Comparison of ENCODE assay signal across 7 cellular contexts in the genomic region with DNA sequence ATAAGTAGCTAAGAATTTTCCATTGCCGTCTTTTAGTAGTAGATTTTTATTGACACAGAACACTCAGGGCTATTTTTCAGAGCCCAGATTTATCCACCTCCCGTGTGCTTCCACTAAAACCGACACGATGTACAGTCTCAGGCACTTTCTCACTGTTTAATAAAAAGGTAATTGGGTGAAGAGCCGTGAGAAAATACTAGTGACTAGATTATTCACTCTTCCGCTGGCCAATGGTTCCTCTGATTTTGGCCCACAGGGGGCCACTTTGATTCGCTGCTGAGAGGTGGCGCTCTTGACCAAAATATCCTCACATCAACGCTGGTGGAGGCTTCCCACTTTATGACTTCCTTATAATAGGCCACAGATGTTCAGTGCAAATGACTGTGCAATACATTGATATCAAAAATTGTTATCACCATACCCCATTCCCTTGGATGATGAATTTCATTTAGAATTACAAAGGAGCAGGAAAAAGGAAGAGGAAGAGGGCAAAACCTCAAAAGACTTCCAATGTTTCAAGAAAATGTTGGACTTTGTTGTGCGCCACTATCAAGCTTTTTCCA. TPM values are rescaled to one million over a fixed set of nuclear protein-coding genes. Genes with fewer than 3 reads are reported as not detected.
A peak's percentile ranks its signal among the peaks of the same experiment; 100 is the strongest.
DNase-seq lines count a peak whose midpoint lies in the region; ATAC-seq and TF ChIP-seq lines count a peak whose summit lies in the region.

No MANE protein-coding gene starts in this region.

- 18 to 23% (median 23%) methylated on average over 10 of the region's 10 CpGs for WGBS in ovary, 3 donors

- intact Hi-C loops in activated naive CD4-positive, alpha-beta T cell treated with anti-CD3 and anti-CD28 coated beads for 36 hours (cut with micrococcal nuclease) = loop anchor here (1.0 to 5.0 kb wide), 2 partner anchors 439 to 593 kb away; no protein-coding TSS in a partner anchor
- intact Hi-C loops in ovary (cut with DNase I) = loop anchor here (5.0 kb wide), 2 partner anchors 453 to 663 kb away; no protein-coding TSS in a partner anchor

- H3K36me3 ChIP-seq in ovary = no peaks in the 10 kb centered on the region

- H3K4me3 Mint-ChIP-seq in activated naive CD4-positive, alpha-beta T cell treated with anti-CD3 and anti-CD28 coated beads for 36 hours = no peak overlapping the region

- no peaks in the 10 kb centered on the region for H3K36me3 Mint-ChIP-seq in activated naive CD4-positive, alpha-beta T cell treated with anti-CD3 and anti-CD28 coated beads for 36 hours (ENCODE audit: low read depth)

- CTCF ChIA-PET in activated naive CD4-positive, alpha-beta T cell treated with anti-CD3 and anti-CD28 coated beads for 36 hours (lab: Charles Lee) = interaction anchor here (0.7 to 2.2 kb wide), 17 partner anchors 9 to 681 kb away, joined by 3 to 10 read pairs (median 4); no protein-coding TSS in a partner anchor

- peaks cover 2% of the 10 kb centered on the region for H3K27me3 Mint-ChIP-seq in activated naive CD4-positive, alpha-beta T cell treated with anti-CD3 and anti-CD28 coated beads for 36 hours (ENCODE audit: low read depth)

- no peak overlapping the region for H3K4me3 ChIP-seq in ovary

- no peaks in the 10 kb centered on the region for H3K4me1 Mint-ChIP-seq in activated naive CD4-positive, alpha-beta T cell treated with anti-CD3 and anti-CD28 coated beads for 36 hours (ENCODE audit: low read depth)

- H3K27me3 ChIP-seq in ovary = no peaks in the 10 kb centered on the region

- peak; percentile 90 for ATAC-seq in GM21423 (IDR thresholded peaks at IDR 0.05; ENCODE audit: unreplicated experiment)

- TF ChIP-seq POLR2A in ovary (IDR thresholded peaks at IDR 0.05) = no peak

- peak; percentile 75 for DNase-seq in GM03348 (ENCODE audit: low spot score)
- peak; percentile 61 for DNase-seq in HK-2 (ENCODE audit: unreplicated experiment)
- DNase-seq in NOMO-1 (lab: John Stamatoyannopoulos, UW; ENCODE audit: unreplicated experiment in 2 of 2) = peak; percentile 36 to 55
- DNase-seq in activated naive CD4-positive, alpha-beta T cell treated with anti-CD3 and anti-CD28 coated beads for 36 hours = peak; percentile 61
- peak; percentile 48 for DNase-seq in glomerular endothelial cell (ENCODE audit: extremely low read depth, low read depth, low spot score)
- DNase-seq in ovary = peak; percentile 20 to 67 (median 63)

- TF ChIP-seq EP300 in ovary (IDR thresholded peaks at IDR 0.05) = no peak

- H3K27ac Mint-ChIP-seq in activated naive CD4-positive, alpha-beta T cell treated with anti-CD3 and anti-CD28 coated beads for 36 hours = no peak overlapping the region

- peak; percentile 30 to 54 (median 48) for TF ChIP-seq CTCF in ovary (IDR thresholded peaks at IDR 0.05)

- no peaks in the 10 kb centered on the region for H3K9me3 Mint-ChIP-seq in activated naive CD4-positive, alpha-beta T cell treated with anti-CD3 and anti-CD28 coated beads for 36 hours

- no peak overlapping the region for H3K27ac ChIP-seq in ovary

- H3K9me3 ChIP-seq in ovary = no peaks in the 10 kb centered on the region

- H3K4me1 ChIP-seq in ovary (ENCODE audit: insufficient read depth) = no peaks in the 10 kb centered on the region

RNA-seq across cellular contexts. Expression of gene HDDC2, which starts 12.3 kb away (rescaled TPM):
- 100 to 1,000 TPM; 117 to 127 TPM for total RNA-seq in activated naive CD4-positive, alpha-beta T cell treated with anti-CD3 and anti-CD28 coated beads for 36 hours
- 14.9 and 20.5 TPM in 2 replicates for total RNA-seq in glomerular endothelial cell
- 10 to 100 TPM; 31.4 to 75.5 (median 54.4) TPM for total RNA-seq in ovary
- 10 to 100 TPM; 67.3 to 80.6 TPM for polyA plus RNA-seq in ovary
